Comparison of ENCODE assay signal across 8 cellular contexts in genomic region chr1:6392081-6392879, GRCh38. TPM values are rescaled to one million over a fixed set of nuclear protein-coding genes. Genes with fewer than 3 reads are reported as not detected.
A peak's percentile ranks its signal among the peaks of the same experiment; 100 is the strongest.
DNase-seq lines count a peak whose midpoint lies in the region; TF ChIP-seq lines count a peak whose summit lies in the region.

No MANE protein-coding gene starts in this region.

- POLR2A ChIA-PET in A673 (lab: Charles Lee; ENCODE audit: low non-redundant PET): no interaction called here

- intact Hi-C loops in A673 (cut with micrococcal nuclease; ENCODE audit: unreplicated experiment): no loop called here

- H3K9me3 Mint-ChIP-seq in chondrocyte (ENCODE audit: low read depth): no peaks in the 10 kb centered on the region

- CTCF ChIA-PET in A673 (lab: Charles Lee): interaction anchor here (1.1 kb wide), 1 partner anchor 10 kb away, joined by 3 read pairs; no protein-coding TSS in a partner anchor

- H3K4me3 Mint-ChIP-seq in chondrocyte (ENCODE audit: unreplicated experiment): peak overlapping the region; percentile 73

- H3K9ac ChIP-seq in NT2/D1 (ENCODE audit: insufficient read length, low read depth): peak overlapping the region; percentile 56

- no peaks in the 10 kb centered on the region for H3K36me3 ChIP-seq in A673 (ENCODE audit: insufficient read depth, low read length, poor library complexity, severe bottlenecking)
- no peaks in the 10 kb centered on the region for H3K36me3 ChIP-seq in NT2/D1 (ENCODE audit: insufficient read depth, insufficient read length, low read length)

- peak overlapping the region; percentile 78 for H3K27ac Mint-ChIP-seq in chondrocyte (ENCODE audit: unreplicated experiment)

- H3K9me3 ChIP-seq in A673 (ENCODE audit: low read depth, low read length, poor library complexity, severe bottlenecking): no peaks in the 10 kb centered on the region
- H3K9me3 ChIP-seq in NT2/D1 (ENCODE audit: insufficient read depth, low read length): no peaks in the 10 kb centered on the region

- H3K4me1 Mint-ChIP-seq in chondrocyte (ENCODE audit: low read depth): peaks cover 17% of the 10 kb centered on the region

- H3K27me3 ChIP-seq in A673 (replicated peaks; ENCODE audit: insufficient read depth, low read depth, low read length, poor library complexity): no peaks in the 10 kb centered on the region
- no peaks in the 10 kb centered on the region for H3K27me3 ChIP-seq in NT2/D1 (ENCODE audit: insufficient read depth, insufficient read length)

- H3K36me3 Mint-ChIP-seq in chondrocyte (ENCODE audit: low read depth): no peaks in the 10 kb centered on the region

- H3K4me1 ChIP-seq in A673 (ENCODE audit: insufficient read depth, low read length, poor library complexity, severe bottlenecking) (peaks cover 14% of the 10 kb centered on the region), NT2/D1 (ENCODE audit: insufficient read depth, insufficient read length) (no peaks in the 10 kb centered on the region)

- TF ChIP-seq CTCF in A673 (conservative IDR thresholded peaks at IDR 0.05; ENCODE audit: low read depth, low read length) (no peak), GM12865 (IDR thresholded peaks at IDR 0.05; ENCODE audit: insufficient read depth, low read depth, low read length, missing control alignments) (no peak), chondrocyte (IDR thresholded peaks at IDR 0.05) (no peak)

- DNase-seq in A673 (ENCODE audit: low spot score) (peak; percentile 22), GM12865 (ENCODE audit: low read depth) (peak; percentile 67), NT2/D1 (ENCODE audit: low read depth, low spot score) (no peak), chondrocyte (ENCODE audit: low spot score) (no peak), myocyte (ENCODE audit: low read depth) (peak; percentile 37), GM03348 (ENCODE audit: low spot score) (no peak), NCI-H226 (no peak), NCI-H774 (lab: John Stamatoyannopoulos, UW) (no peak)

- BruUV-seq in A673 (replicated peaks; lab: Mats Ljungman, UMichigan): TSS peak; percentile 39

- H3K27ac ChIP-seq in A673 (ENCODE audit: low read depth, low read length, poor library complexity, severe bottlenecking): peak overlapping the region; percentile 52

- no peaks in the 10 kb centered on the region for H3K27me3 Mint-ChIP-seq in chondrocyte (ENCODE audit: low read depth)

- peak overlapping the region; percentile 72 for H3K4me3 ChIP-seq in A673 (ENCODE audit: low read depth, low read length, poor library complexity, severe bottlenecking)
- H3K4me3 ChIP-seq in GM12865 (ENCODE audit: low read depth, low read length): peak overlapping the region; percentile 67
- H3K4me3 ChIP-seq in NT2/D1 (ENCODE audit: insufficient read length, low read depth): peak overlapping the region; percentile 36

RNA-seq across cellular contexts. Expression of gene ACOT7, which starts 1.3 kb away (rescaled TPM):
- total RNA-seq in A673 (2021) (129 and 132 TPM in 2 replicates), chondrocyte (43.9 to 48.1 TPM (median 44.0 TPM) in 3 replicates), myocyte (18.7 and 35.2 TPM in 2 replicates)
- polyA plus RNA-seq in myocyte (2012): 53.9 TPM

RNA-seq across cellular contexts. Expression of gene HES2, which starts 27.4 kb away (rescaled TPM):
- total RNA-seq in A673 (2021) (not detected in 2 replicates), chondrocyte (0.15 to 0.36 TPM in 2 of 3 replicates, not detected in the other), myocyte (12.5 and 24.4 TPM in 2 replicates)
- polyA plus RNA-seq in myocyte (2012): 3.5 TPM

RNA-seq across cellular contexts. Expression of gene ESPN, which starts 32.3 kb away (rescaled TPM):
- not detected in 2 replicates for total RNA-seq in A673 (2021)
- total RNA-seq in chondrocyte: 0.57 to 2.5 TPM (median 2.1 TPM) in 3 replicates
- total RNA-seq in myocyte: 0.03 and 0.31 TPM in 2 replicates
- polyA plus RNA-seq in myocyte (2012): 0.84 TPM

Comparison
In these comparisons a context has a peak if more than half of its experiments do, and no peak if none do; other contexts are left out.
1. DNase-seq: peak in A673 (single experiment), GM12865 (single experiment) and myocyte (single experiment); none in NT2/D1 (single experiment), chondrocyte (single experiment), GM03348 (single experiment), NCI-H226 (single experiment) and NCI-H774 (single experiment).
2. Peak in every context shown above with its lines, with median percentiles within 50 percentile points of each other: H3K4me3 ChIP-seq.